24 cellular contexts compared by ENCODE assay signal in the genomic region with DNA sequence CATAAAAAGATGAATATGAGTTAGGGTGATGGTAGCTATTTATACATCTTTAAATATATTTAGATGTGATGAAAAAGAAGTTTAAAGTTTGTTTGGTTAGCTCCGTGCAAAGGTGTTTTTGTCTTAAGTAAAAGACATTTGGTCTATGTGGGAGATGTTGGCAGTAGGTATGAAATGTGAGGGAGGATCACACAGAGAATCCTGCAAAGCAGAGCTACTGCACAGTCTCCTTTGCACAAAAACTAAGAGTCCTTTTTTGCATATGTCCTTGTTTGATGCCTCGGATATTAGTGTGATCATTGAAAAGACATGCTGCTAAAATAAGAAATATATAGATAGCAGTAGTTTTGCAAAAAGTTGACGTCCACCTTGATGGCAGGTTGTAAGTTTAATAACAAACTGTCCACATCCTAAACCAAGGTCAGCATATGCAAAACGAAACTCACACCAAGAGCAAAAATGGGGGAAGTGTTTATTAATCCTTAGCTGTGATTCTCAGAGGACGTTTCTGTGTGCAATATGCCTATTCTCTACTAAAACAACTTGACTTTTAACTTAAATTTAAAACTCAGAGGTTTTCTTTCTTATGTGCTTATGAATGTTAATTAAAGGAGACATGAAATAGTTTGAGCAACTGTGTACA.
DNase-seq lines count a peak whose midpoint lies in the region; ATAC-seq lines count a peak whose summit lies in the region.
"Had no signal": no experiment of that assay in that cellular context is flagged by ENCODE, and none has a peak within 500 bp of the region (broad histone marks: within the 10 kb centered on the region; RNA-seq: fewer than 3 reads in every experiment).

No MANE protein-coding gene starts in this region.

- ATAC-seq in GM18520 (IDR thresholded peaks at IDR 0.05; ENCODE audit: unreplicated experiment) (peak; percentile 77), GM19463 (IDR thresholded peaks at IDR 0.05; ENCODE audit: unreplicated experiment) (peak; percentile 58), HG03175 (IDR thresholded peaks at IDR 0.05; ENCODE audit: unreplicated experiment) (peak; percentile 83)
- ATAC-seq: left cardiac atrium; naive thymus-derived CD4-positive, alpha-beta T cell; pancreas; sciatic nerve; T-helper 17 cell had no signal

- DNase-seq in inferior parietal cortex (ENCODE audit: extremely low spot score) (peak; percentile 39), NCI-H187 (lab: John Stamatoyannopoulos, UW) (no peak), NCI-H345 (lab: John Stamatoyannopoulos, UW) (no peak), RKO (ENCODE audit: low spot score) (no peak), NCI-H1436 (lab: John Stamatoyannopoulos, UW) (no peak)
- DNase-seq: activated CD4-positive, alpha-beta memory T cell treated with anti-CD3 and anti-CD28 coated beads for 36 hours; amniotic stem cell; cortex of kidney; EL; left cardiac atrium; mesendoderm; naive thymus-derived CD4-positive, alpha-beta T cell; NCI-H1694 treated with DMSO at 0.1 percent for 48 hours; NCI-H82; pancreas; Peyer's patch; stimulated activated CD4-positive, alpha-beta T cell treated with anti-CD3 and anti-CD28 coated beads, Interleukin-15, amount 100 ng/mL, for 24 hours; substantia nigra; T-helper 17 cell; WERI-Rb-1 had no signal
